ENCODE assay signal across 9 cellular contexts in genomic region chr17:50533720-50534148, GRCh38. TPM values are rescaled to one million over a fixed set of nuclear protein-coding genes. Genes with fewer than 3 reads are reported as not detected.
DNase-seq lines count a peak whose midpoint lies in the region; ATAC-seq, FAIRE-seq and TF ChIP-seq lines count a peak whose summit lies in the region.
"Had no signal": no experiment of that assay in that cellular context is flagged by ENCODE, and none has a peak within 500 bp of the region (broad histone marks: within the 10 kb centered on the region; RNA-seq: fewer than 3 reads in every experiment).

No MANE protein-coding gene starts in this region.

- H3K14ac ChIP-seq in mesenchymal stem cell (ENCODE audit: low read length in 2 of 2) = no peak overlapping the region

- no peak overlapping the region for H2AK5ac ChIP-seq in mesenchymal stem cell (ENCODE audit: low read length, severe bottlenecking)

- H3K23ac ChIP-seq in mesenchymal stem cell (ENCODE audit: low read length in 2 of 2) = peak overlapping the region in 1 of 2 experiments; percentile 16

- no peak overlapping the region for H4K8ac ChIP-seq in mesenchymal stem cell (ENCODE audit: low read length)

- TF ChIP-seq CTCF in choroid plexus epithelial cell (conservative IDR thresholded peaks at IDR 0.05; ENCODE audit: low read depth, low read length) = no peak

- peak overlapping the region; percentile 12 for H3K4me2 ChIP-seq in mesenchymal stem cell (ENCODE audit: low read length, poor library complexity, severe bottlenecking)
- H3K4me2 ChIP-seq: KMS-11 had no signal

- no peak overlapping the region for H2BK15ac ChIP-seq in mesenchymal stem cell (ENCODE audit: low read depth, poor library complexity, severe bottlenecking)

- FAIRE-seq in HTR-8/SVneo (lab: Jason Lieb, UNC) = no peak

- H2AFZ ChIP-seq in mesenchymal stem cell (ENCODE audit: low read depth, low read length) = no peak overlapping the region

- no peak for ATAC-seq in GM21360 (IDR thresholded peaks at IDR 0.05; ENCODE audit: unreplicated experiment)

- H4K91ac ChIP-seq in mesenchymal stem cell (ENCODE audit: low read length) = peak overlapping the region; percentile 18

- no peaks in the 10 kb centered on the region for H3K9me3 ChIP-seq in mesenchymal stem cell (ENCODE audit: control insufficient read depth, low read length)

- H2BK5ac ChIP-seq in mesenchymal stem cell (ENCODE audit: low read depth, low read length, poor library complexity, severe bottlenecking) = no peak overlapping the region

- H3K4ac ChIP-seq in mesenchymal stem cell (ENCODE audit: low read depth in 1 of 2, low read length in 2 of 2) = no peak overlapping the region

- no peak overlapping the region for H3K9ac ChIP-seq in mesenchymal stem cell (ENCODE audit: low read length)
- H3K9ac ChIP-seq: KMS-11 had no signal

- peak overlapping the region in 1 of 2 experiments; percentile 11 for H2BK12ac ChIP-seq in mesenchymal stem cell (ENCODE audit: low read length in 2 of 2)

- 4% methylated on average over 17 of the region's 17 CpGs for WGBS in mesenchymal stem cell

- CTCF ChIA-PET in HEK293T (lab: Yijun Ruan, JAX) = no interaction called here

- H3K4me3 ChIP-seq in choroid plexus epithelial cell (ENCODE audit: low read depth, low read length) (no peak overlapping the region), mesenchymal stem cell (ENCODE audit: insufficient read depth in 1 of 2, low read depth in 1 of 2, low read length in 2 of 2) (peak overlapping the region in 1 of 2 experiments; percentile 66)

- peaks cover 29% of the 10 kb centered on the region for H3K4me1 ChIP-seq in mesenchymal stem cell (ENCODE audit: control insufficient read depth, insufficient read depth, low read depth, low read length)

- peak; percentile 59 for DNase-seq in AG08396 (ENCODE audit: low spot score)
- peak; percentile 46 for DNase-seq in NCI-H1092 treated with DMSO at 0.1 percent for 48 hours (lab: John Stamatoyannopoulos, UW)
- peak; percentile 51 for DNase-seq in choroid plexus epithelial cell (ENCODE audit: low read depth)
- no peak for DNase-seq in mesenchymal stem cell
- no peak for DNase-seq in CD1c-positive myeloid dendritic cell (ENCODE audit: extremely low spot score)
- DNase-seq in HEK293T (ENCODE audit: extremely low spot score) = no peak
- DNase-seq in HTR-8/SVneo (ENCODE audit: insufficient read length, low spot score) = no peak

- H2BK120ac ChIP-seq in mesenchymal stem cell (ENCODE audit: low read depth, low read length) = no peak overlapping the region

- POLR2A ChIA-PET in HEK293T (lab: Yijun Ruan, JAX) = interaction anchor here (3.9 kb wide), 1 partner anchor 8 kb away, joined by 17 read pairs; no protein-coding TSS in a partner anchor

- peak overlapping the region in 1 of 2 experiments; percentile 23 for H3K18ac ChIP-seq in mesenchymal stem cell (ENCODE audit: low read depth in 1 of 2, low read length in 2 of 2)

- no peak overlapping the region for H3K27ac ChIP-seq in mesenchymal stem cell (ENCODE audit: low read length, poor library complexity, severe bottlenecking)
- H3K27ac ChIP-seq: KMS-11 had no signal

- no peaks in the 10 kb centered on the region for H3K79me1 ChIP-seq in mesenchymal stem cell (replicated peaks; ENCODE audit: low read length, poor library complexity, severe bottlenecking)

- H3K27me3 ChIP-seq in mesenchymal stem cell (ENCODE audit: control insufficient read depth in 1 of 2, insufficient read depth in 1 of 2, low read length in 2 of 2) = peaks cover 36 to 70% of the 10 kb centered on the region in 2 experiments

- H3K36me3 ChIP-seq in mesenchymal stem cell (ENCODE audit: control insufficient read depth in 1 of 2, insufficient read depth in 2 of 2, low read depth in 1 of 2, low read length in 2 of 2) = peaks cover 0 to 3% of the 10 kb centered on the region in 2 experiments

TF ChIP-seq in HEK293T, 16 proteins besides CTCF, POLR2A, EP300 and RAD21:
- no peak for TF ChIP-seq LEF1 (IDR thresholded peaks at IDR 0.05; ENCODE audit: borderline replicate concordance)
- TF ChIP-seq FOXA1 (IDR thresholded peaks at IDR 0.05) = no peak
- TF ChIP-seq FOXM1 (IDR thresholded peaks at IDR 0.05; ENCODE audit: borderline replicate concordance) = no peak
- no peak for TF ChIP-seq TARDBP (IDR thresholded peaks at IDR 0.05)
- TF ChIP-seq FOXK2 (IDR thresholded peaks at IDR 0.05) = no peak
- TF ChIP-seq BHLHE40 (IDR thresholded peaks at IDR 0.05; ENCODE audit: borderline replicate concordance) = no peak
- TF ChIP-seq PKNOX1 (IDR thresholded peaks at IDR 0.05) = no peak
- TF ChIP-seq SP1 (IDR thresholded peaks at IDR 0.05) = no peak
- no peak for TF ChIP-seq SUZ12 (IDR thresholded peaks at IDR 0.05)
- TF ChIP-seq ZNF384 (IDR thresholded peaks at IDR 0.05) = no peak
- no peak for TF ChIP-seq ELF4 (IDR thresholded peaks at IDR 0.05)
- no peak for TF ChIP-seq HDGF (IDR thresholded peaks at IDR 0.05; ENCODE audit: borderline replicate concordance)

RNA-seq across cellular contexts. Expression of gene EPN3, which starts 1.2 kb away (rescaled TPM):
- 0.01 TPM for polyA plus RNA-seq in mesenchymal stem cell (2013, experiment 1 of 2)
- polyA plus RNA-seq in mesenchymal stem cell (2013, experiment 2 of 2) = not detected

RNA-seq across cellular contexts. Expression of gene SPATA20, which starts 13.2 kb away (rescaled TPM):
- 36.6 TPM for polyA plus RNA-seq in mesenchymal stem cell (2013, experiment 1 of 2)
- 37.2 TPM for polyA plus RNA-seq in mesenchymal stem cell (2013, experiment 2 of 2)

RNA-seq across cellular contexts. Expression of gene MYCBPAP, which starts 25.5 kb away (rescaled TPM):
- polyA plus RNA-seq in mesenchymal stem cell (2013, experiment 1 of 2) = 0.23 TPM
- 0.03 TPM for polyA plus RNA-seq in mesenchymal stem cell (2013, experiment 2 of 2)

RNA-seq across cellular contexts. Expression of gene CACNA1G, which starts 26.8 kb away (rescaled TPM):
- 0.01 TPM for polyA plus RNA-seq in mesenchymal stem cell (2013, experiment 1 of 2)
- 0.01 TPM for polyA plus RNA-seq in mesenchymal stem cell (2013, experiment 2 of 2)

RNA-seq across cellular contexts. Expression of gene RSAD1, which starts 55.1 kb away (rescaled TPM):
- polyA plus RNA-seq in mesenchymal stem cell (2013, experiment 1 of 2) = 9.6 TPM
- polyA plus RNA-seq in mesenchymal stem cell (2013, experiment 2 of 2) = 9.3 TPM

Comparison
In these comparisons a context has a peak if more than half of its experiments do, and no peak if none do; other contexts are left out.
1. DNase-seq: peak in AG08396 (single experiment), NCI-H1092 treated with DMSO at 0.1 percent for 48 hours (single experiment) and choroid plexus epithelial cell (single experiment); none in mesenchymal stem cell (single experiment), CD1c-positive myeloid dendritic cell (single experiment), HEK293T (single experiment) and HTR-8/SVneo (single experiment).